In the genomic region with DNA sequence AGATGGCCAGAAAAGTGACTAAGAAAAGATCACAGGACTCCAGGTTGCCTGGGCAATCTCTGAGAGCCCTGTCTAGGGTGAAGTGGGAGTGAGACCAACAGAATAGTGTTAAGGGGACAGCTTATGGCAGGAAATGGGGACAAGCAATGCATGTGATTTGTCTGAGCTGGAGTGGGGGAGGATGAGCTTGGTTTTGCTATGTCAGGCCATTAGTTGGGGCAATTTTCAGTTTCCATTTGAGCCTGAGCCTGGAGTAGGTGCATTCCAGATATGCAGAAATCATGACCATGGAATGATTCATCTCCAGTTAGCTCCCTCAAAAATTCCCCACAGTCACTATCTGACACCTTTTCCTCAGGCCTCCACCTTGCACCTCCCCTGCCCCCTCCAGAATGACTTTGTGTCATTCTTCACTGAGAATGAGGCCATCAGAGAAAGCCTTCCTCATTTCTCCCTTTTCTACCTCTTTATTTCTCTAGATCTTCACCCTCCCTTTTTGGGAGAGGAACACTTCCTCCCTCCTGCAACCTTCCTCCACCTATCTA, we compare ENCODE assay signal across 9 cellular contexts.
A peak's percentile ranks its signal among the peaks of the same experiment; 100 is the strongest.
DNase-seq lines count a peak whose midpoint lies in the region; ATAC-seq, FAIRE-seq and TF ChIP-seq lines count a peak whose summit lies in the region.
"Had no signal": no experiment of that assay in that cellular context is flagged by ENCODE, and none has a peak within 500 bp of the region (broad histone marks: within the 10 kb centered on the region; RNA-seq: fewer than 3 reads in every experiment).

No MANE protein-coding gene starts in this region.

- no peaks in the 10 kb centered on the region for H3K27me3 ChIP-seq in left ventricle myocardium inferior (ENCODE audit: low read depth)
- H3K27me3 ChIP-seq in pancreas = no peaks in the 10 kb centered on the region

- peaks cover 27% of the 10 kb centered on the region for H3K4me1 Mint-ChIP-seq in activated CD8-positive, alpha-beta T cell treated with anti-CD3 and anti-CD28 coated beads for 36 hours (ENCODE audit: low read depth)

- H3K4me1 ChIP-seq in left ventricle myocardium inferior (peaks cover 43% of the 10 kb centered on the region), pancreas (peaks cover 22 to 46% (median 44%) of the 10 kb centered on the region in 3 donors)

- POLR2A ChIA-PET in activated CD8-positive, alpha-beta T cell treated with anti-CD3 and anti-CD28 coated beads for 36 hours (lab: Charles Lee) = interaction anchor here (0.6 to 0.9 kb wide), 3 partner anchors 28 to 276 kb away, joined by 3 to 5 read pairs (median 4); no protein-coding TSS in a partner anchor

- H3K27ac Mint-ChIP-seq in activated CD8-positive, alpha-beta T cell treated with anti-CD3 and anti-CD28 coated beads for 36 hours = no peak overlapping the region

- intact Hi-C loops in left ventricle myocardium inferior (cut with micrococcal nuclease) (no loop called here), Right ventricle myocardium inferior (cut with DNase I) (loop anchor here (5.0 kb wide), 1 partner anchor 405 kb away; a partner anchor contains a TSS), pancreas (cut with DNase I) (no loop called here)
- intact Hi-C loops in activated CD8-positive, alpha-beta T cell treated with anti-CD3 and anti-CD28 coated beads for 36 hours (cut with micrococcal nuclease) = loop anchor here (5.0 kb wide), 1 partner anchor 50 kb away; no protein-coding TSS in a partner anchor

- H3K4me3 Mint-ChIP-seq in activated CD8-positive, alpha-beta T cell treated with anti-CD3 and anti-CD28 coated beads for 36 hours = no peak overlapping the region

- TF ChIP-seq CTCF in left ventricle myocardium inferior (IDR thresholded peaks at IDR 0.05; ENCODE audit: borderline replicate concordance) = no peak
- TF ChIP-seq CTCF in activated CD8-positive, alpha-beta T cell treated with anti-CD3 and anti-CD28 coated beads for 36 hours (IDR thresholded peaks at IDR 0.05) = no peak
- no peak for TF ChIP-seq CTCF in pancreas (IDR thresholded peaks at IDR 0.05)

- CTCF ChIA-PET in activated CD8-positive, alpha-beta T cell treated with anti-CD3 and anti-CD28 coated beads for 36 hours (lab: Charles Lee) = interaction anchor here (0.8 to 1.8 kb wide), 2 partner anchors 11 to 50 kb away, joined by 3 to 5 read pairs; no protein-coding TSS in a partner anchor

- FAIRE-seq in pancreas (lab: Jason Lieb, UNC) = no peak
- FAIRE-seq: colon had no signal

- H3K27ac ChIP-seq in left ventricle myocardium inferior (replicated peaks) (peak overlapping the region; percentile 89), pancreas (peak overlapping the region in 2 of 4 donors; percentile 85 to 86)

- H3K9me3 Mint-ChIP-seq in activated CD8-positive, alpha-beta T cell treated with anti-CD3 and anti-CD28 coated beads for 36 hours = peaks cover 4% of the 10 kb centered on the region

- DNase-seq in left ventricle myocardium inferior (no peak), Right ventricle myocardium inferior (ENCODE audit: missing footprints) (no peak), pancreas (no peak), COLO829 (ENCODE audit: low spot score) (no peak), cortex of kidney (lab: John Stamatoyannopoulos, UW) (no peak), D341Med (ENCODE audit: low spot score) (no peak)
- DNase-seq in activated CD8-positive, alpha-beta T cell treated with anti-CD3 and anti-CD28 coated beads for 36 hours = peak; percentile 77

- peaks cover 12% of the 10 kb centered on the region for H3K36me3 Mint-ChIP-seq in activated CD8-positive, alpha-beta T cell treated with anti-CD3 and anti-CD28 coated beads for 36 hours (ENCODE audit: low read depth)

- no peak for ATAC-seq in Right ventricle myocardium inferior
- ATAC-seq in HG02973 (IDR thresholded peaks at IDR 0.05; ENCODE audit: unreplicated experiment) = peak; percentile 62
- peak; percentile 86 for ATAC-seq in activated CD8-positive, alpha-beta T cell treated with anti-CD3 and anti-CD28 coated beads for 36 hours
- peak in 3 of 4 donors; percentile 8 to 47 (median 29) for ATAC-seq in pancreas

- no peaks in the 10 kb centered on the region for H3K27me3 Mint-ChIP-seq in activated CD8-positive, alpha-beta T cell treated with anti-CD3 and anti-CD28 coated beads for 36 hours

- H3K4me3 ChIP-seq in left ventricle myocardium inferior (no peak overlapping the region), pancreas (no peak overlapping the region)

- no peaks in the 10 kb centered on the region for H3K36me3 ChIP-seq in left ventricle myocardium inferior
- H3K36me3 ChIP-seq in pancreas = no peaks in the 10 kb centered on the region

- no peaks in the 10 kb centered on the region for H3K9me3 ChIP-seq in left ventricle myocardium inferior (replicated peaks)
- no peaks in the 10 kb centered on the region for H3K9me3 ChIP-seq in pancreas

Comparison
In these comparisons a context has a peak if more than half of its experiments do, and no peak if none do; other contexts are left out.
1. intact Hi-C loops: an anchor here in Right ventricle myocardium inferior (5.0 kb wide) and activated CD8-positive, alpha-beta T cell treated with anti-CD3 and anti-CD28 coated beads for 36 hours (5.0 kb wide); none called in left ventricle myocardium inferior and pancreas.